8 cellular contexts compared by ENCODE assay signal in the genomic region with DNA sequence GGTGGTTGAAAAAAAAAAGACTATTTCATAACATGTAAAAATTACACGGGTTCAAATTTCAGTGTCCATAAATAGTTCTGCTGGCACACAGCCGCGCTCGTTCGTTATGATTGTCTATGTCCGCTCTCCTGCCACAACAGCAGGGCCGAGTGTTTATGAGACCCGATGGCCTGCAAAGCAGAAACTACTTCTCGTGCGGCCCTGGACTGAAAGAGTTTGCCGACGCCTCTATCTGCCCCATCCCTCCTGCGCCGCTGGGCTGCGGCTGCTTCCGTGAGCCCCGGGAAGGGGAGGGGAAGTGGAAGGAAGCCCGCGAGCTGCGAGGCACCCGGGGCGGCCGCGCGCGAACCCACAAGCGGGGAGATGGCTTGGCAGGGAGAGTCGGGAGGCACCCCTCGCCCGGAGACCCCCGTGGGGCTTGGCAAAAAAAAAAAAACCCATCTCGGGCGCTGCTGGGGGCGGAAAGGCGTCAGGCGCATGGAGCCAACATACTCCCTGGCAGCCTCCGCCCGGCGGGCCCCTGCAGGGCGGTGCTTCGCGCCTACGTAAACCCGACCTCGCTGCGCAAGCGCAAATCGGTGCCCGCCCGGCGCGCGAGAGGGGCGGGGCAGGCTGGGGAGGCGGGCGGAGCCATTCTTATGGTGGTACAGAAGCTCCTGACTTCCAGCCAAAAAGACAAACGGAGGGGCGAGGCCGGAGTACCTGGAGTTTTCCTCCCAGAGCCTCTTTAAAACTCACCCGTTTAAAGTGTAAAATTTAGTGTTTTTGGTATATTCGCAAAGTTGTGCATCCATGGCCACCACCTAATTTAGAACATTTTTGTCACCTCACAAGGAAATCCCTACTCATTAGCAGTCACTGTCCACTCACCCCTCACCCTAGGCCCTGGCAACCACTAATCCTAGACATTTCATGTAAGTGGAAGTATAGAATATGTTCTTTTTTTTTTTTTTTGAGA. TPM values are rescaled to one million over a fixed set of nuclear protein-coding genes. Genes with fewer than 3 reads are reported as not detected.
DNase-seq lines count a peak whose midpoint lies in the region; ATAC-seq, FAIRE-seq and TF ChIP-seq lines count a peak whose summit lies in the region.

No MANE protein-coding gene starts in this region.

- H3K4me1 ChIP-seq in Caco-2 (no peaks in the 10 kb centered on the region; the same call in 1 of the 2 replicates), NT2/D1 (ENCODE audit: insufficient read depth, insufficient read length) (peaks cover 2% of the 10 kb centered on the region)

- peaks cover 4% of the 10 kb centered on the region for H3K36me3 Mint-ChIP-seq in Caco-2 (ENCODE audit: insufficient read depth, unreplicated experiment)
- peaks cover 9% of the 10 kb centered on the region for H3K36me3 Mint-ChIP-seq in endothelial cell (ENCODE audit: low read depth, unreplicated experiment)

- H3K4me3 Mint-ChIP-seq in Caco-2 (ENCODE audit: unreplicated experiment): peak overlapping the region; percentile 77
- peak overlapping the region; percentile 86 for H3K4me3 Mint-ChIP-seq in endothelial cell (ENCODE audit: unreplicated experiment)

- TSS peak; percentile 97 for BruUV-seq in Caco-2 (replicated peaks; lab: Mats Ljungman, UMichigan)

- CTCF ChIA-PET in Caco-2 (lab: Charles Lee): interaction anchor here (0.6 to 0.8 kb wide), 3 partner anchors 101 to 152 kb away, joined by 3 to 5 read pairs (median 3); partner anchors contain the start of gene GATAD2B

- intact Hi-C loops in Caco-2 (cut with micrococcal nuclease; ENCODE audit: unreplicated experiment): loop anchor here (5.0 kb wide), 1 partner anchor 204 kb away; the partner anchor contains the start of gene RAB13

- H3K4me1 Mint-ChIP-seq in Caco-2 (ENCODE audit: low read depth, unreplicated experiment) (peaks cover 11% of the 10 kb centered on the region), endothelial cell (ENCODE audit: unreplicated experiment) (peaks cover 9% of the 10 kb centered on the region)

- H3K4me3 ChIP-seq in Caco-2 (ENCODE audit: low read depth, low read length): peak overlapping the region; percentile 48
- peak overlapping the region; percentile 75 for H3K4me3 ChIP-seq in NT2/D1 (ENCODE audit: insufficient read length, low read depth)

- H3K27ac Mint-ChIP-seq in Caco-2 (ENCODE audit: unreplicated experiment) (peak overlapping the region; percentile 43), endothelial cell (ENCODE audit: unreplicated experiment) (peak overlapping the region; percentile 92)

- H3K36me3 ChIP-seq in Caco-2 (ENCODE audit: control insufficient read depth, insufficient read depth, low read length) (no peaks in the 10 kb centered on the region), NT2/D1 (ENCODE audit: insufficient read depth, insufficient read length, low read length) (peaks cover 17% of the 10 kb centered on the region)

- peaks cover 2% of the 10 kb centered on the region for H3K27me3 Mint-ChIP-seq in Caco-2 (ENCODE audit: insufficient read depth, unreplicated experiment)
- peaks cover 8% of the 10 kb centered on the region for H3K27me3 Mint-ChIP-seq in endothelial cell (ENCODE audit: unreplicated experiment)

- H3K9me3 ChIP-seq in Caco-2 (no peaks in the 10 kb centered on the region), NT2/D1 (ENCODE audit: insufficient read depth, low read length) (0 out of 2 replicates have a peak, but pooled peaks cover 4% of the 10 kb centered on the region)

- H3K9me3 Mint-ChIP-seq in Caco-2 (ENCODE audit: unreplicated experiment) (no peaks in the 10 kb centered on the region), endothelial cell (ENCODE audit: unreplicated experiment) (no peaks in the 10 kb centered on the region)

- peak; percentile 72 for ATAC-seq in GM21367 (IDR thresholded peaks at IDR 0.05; ENCODE audit: unreplicated experiment)

- TF ChIP-seq CTCF in Caco-2 (IDR thresholded peaks at IDR 0.05; ENCODE audit: insufficient read depth in 1 of 2, low read depth in 1 of 2, low read length in 1 of 2, severe bottlenecking in 1 of 2, unreplicated experiment in 1 of 2) (no peak), endothelial cell (IDR thresholded peaks at IDR 0.05; ENCODE audit: unreplicated experiment) (no peak)

- FAIRE-seq in HTR-8/SVneo (lab: Jason Lieb, UNC): peak; percentile 54

- H3K27me3 ChIP-seq in Caco-2 (replicated peaks; ENCODE audit: control insufficient read depth, insufficient read depth, low read length) (no peaks in the 10 kb centered on the region), NT2/D1 (ENCODE audit: insufficient read depth, insufficient read length) (no peaks in the 10 kb centered on the region)

- DNase-seq in Caco-2 (peak; percentile 89 to 94), HTR-8/SVneo (ENCODE audit: insufficient read length, low spot score) (peak; percentile 94), NT2/D1 (ENCODE audit: low read depth, low spot score) (peak; percentile 97), endothelial cell (ENCODE audit: low spot score) (peak; percentile 92), middle frontal gyrus (ENCODE audit: extremely low spot score, low spot score) (peak; percentile 90)
- DNase-seq in activated CD8-positive, alpha-beta memory T cell treated with anti-CD3 and anti-CD28 coated beads, Interleukin-2, amount 50 U/mL, for 24 hours (ENCODE audit: extremely low read depth): peak; percentile 76
- DNase-seq in stimulated activated CD8-positive, alpha-beta memory T cell treated with anti-CD3 and anti-CD28 coated beads, Interleukin-2, amount 100 ng/mL, for 1 hour (ENCODE audit: low read depth in 2 of 2): peak; percentile 86 to 87

- POLR2A ChIA-PET in Caco-2 (lab: Charles Lee): interaction anchor here (0.5 to 1.5 kb wide), 10 partner anchors 8 to 267 kb away, joined by 3 to 9 read pairs (median 4); partner anchors contain the start of genes CREB3L4, JTB, SLC27A3 and SLC39A1

- peak overlapping the region; percentile 97 for H3K9ac ChIP-seq in NT2/D1 (ENCODE audit: insufficient read length, low read depth)

RNA-seq across cellular contexts. Expression of gene SLC27A3, which starts 8.3 kb away (rescaled TPM):
- total RNA-seq in Caco-2 (2022) (22.8 and 27.2 TPM in 2 replicates), endothelial cell (ENCODE audit: unreplicated experiment) (72.7 TPM)

RNA-seq across cellular contexts. Expression of gene INTS3, which starts 55.7 kb away (rescaled TPM):
- total RNA-seq in Caco-2 (2022) (39.0 and 43.4 TPM in 2 replicates), endothelial cell (ENCODE audit: unreplicated experiment) (69.4 TPM)

Comparison
In these comparisons a context has a peak if more than half of its experiments do, and no peak if none do; other contexts are left out.
1. Peak in every context shown above with its lines: DNase-seq, ATAC-seq and H3K4me3 ChIP-seq.